Comparison of ENCODE assay signal across 1 cellular context in genomic region chr22:19719055-19719482, GRCh38.
A peak's percentile ranks its signal among the peaks of the same experiment; 100 is the strongest.
TF ChIP-seq lines count a peak whose summit lies in the region.

No MANE protein-coding gene starts in this region.

TF ChIP-seq in K562, 482 proteins besides CTCF, POLR2A, EP300 and RAD21 (continues in another document):
- TF ChIP-seq NRF1 (conservative IDR thresholded peaks at IDR 0.05 in 1 of 2, IDR thresholded peaks at IDR 0.05 in 1 of 2) (no peak), NEUROD1 (IDR thresholded peaks at IDR 0.05; ENCODE audit: borderline replicate concordance, low read depth, low read length, partially characterized antibody) (peak; percentile 77), ZNF253 (CRISPR knock-in tag; conservative IDR thresholded peaks at IDR 0.05) (no peak), TAF7 (tag; IDR thresholded peaks at IDR 0.05) (no peak), GTF2F1 (IDR thresholded peaks at IDR 0.05; ENCODE audit: low read depth, low read length) (no peak), ZC3H4 (CRISPR knock-in tag; IDR thresholded peaks at IDR 0.05; ENCODE audit: borderline replicate concordance) (no peak), PHF8 (IDR thresholded peaks at IDR 0.05; ENCODE audit: borderline replicate concordance, low read length) (no peak), KDM2B (CRISPR knock-in tag; IDR thresholded peaks at IDR 0.05) (peak; percentile 79), HSF4 (CRISPR knock-in tag; IDR thresholded peaks at IDR 0.05; ENCODE audit: borderline replicate concordance) (no peak), ZNF146 (CRISPR knock-in tag; IDR thresholded peaks at IDR 0.05; ENCODE audit: unreplicated experiment) (no peak), CGGBP1 (CRISPR knock-in tag; IDR thresholded peaks at IDR 0.05) (peak; percentile 91; the same call in 1 of the 2 replicates), ZNF639 (CRISPR knock-in tag; conservative IDR thresholded peaks at IDR 0.05 in 1 of 2, IDR thresholded peaks at IDR 0.05 in 1 of 2) (no peak), SLC30A9 (CRISPR knock-in tag; IDR thresholded peaks at IDR 0.05) (no peak), PREB (CRISPR knock-in tag; IDR thresholded peaks at IDR 0.05) (no peak), ZNF655 (CRISPR knock-in tag; IDR thresholded peaks at IDR 0.05) (no peak), ZNF280B (CRISPR knock-in tag; IDR thresholded peaks at IDR 0.05) (no peak), HDAC2 (IDR thresholded peaks at IDR 0.05) (no peak), TCF3 (CRISPR knock-in tag; IDR thresholded peaks at IDR 0.05) (no peak), YY1 (IDR thresholded peaks at IDR 0.05; ENCODE audit: borderline replicate concordance in 1 of 3, control insufficient read depth in 1 of 3, extremely low read depth in 1 of 3, insufficient read depth in 3 of 3, insufficient read length in 1 of 3, insufficient replicate concordance in 2 of 3, low read depth in 1 of 3, low read length in 2 of 3) (peak in 1 of 3 experiments; percentile 7), ERF (CRISPR knock-in tag; IDR thresholded peaks at IDR 0.05) (no peak), E2F1 (CRISPR knock-in tag; IDR thresholded peaks at IDR 0.05) (0 out of 2 replicates have a peak, but pooled peaks have one; percentile 19), ILK (tag; IDR thresholded peaks at IDR 0.05; ENCODE audit: borderline replicate concordance, low read depth) (no peak), ELF2 (CRISPR knock-in tag; IDR thresholded peaks at IDR 0.05) (no peak), ZBTB5 (IDR thresholded peaks at IDR 0.05) (no peak), ZNF76 (CRISPR knock-in tag; IDR thresholded peaks at IDR 0.05; ENCODE audit: borderline replicate concordance) (no peak), ZFPM2 (CRISPR knock-in tag; IDR thresholded peaks at IDR 0.05) (no peak), RBBP5 (IDR thresholded peaks at IDR 0.05; ENCODE audit: borderline replicate concordance, insufficient read depth, low read length, poor library complexity, severe bottlenecking) (no peak), TCF7L2 (IDR thresholded peaks at IDR 0.05; ENCODE audit: low read depth, low read length) (0 out of 2 replicates have a peak, but pooled peaks have one; percentile 3), RNF219 (CRISPR knock-in tag; IDR thresholded peaks at IDR 0.05) (no peak), CREB1 (IDR thresholded peaks at IDR 0.05) (no peak), CREB1 (CRISPR knock-in tag; IDR thresholded peaks at IDR 0.05) (no peak), KDM4B (IDR thresholded peaks at IDR 0.05; ENCODE audit: borderline replicate concordance in 2 of 2, low read depth in 1 of 2) (no peak), ZNF764 (CRISPR knock-in tag; IDR thresholded peaks at IDR 0.05; ENCODE audit: low read depth) (no peak), ZNF277 (CRISPR knock-in tag; IDR thresholded peaks at IDR 0.05; ENCODE audit: borderline replicate concordance) (no peak), HIVEP1 (CRISPR knock-in tag; IDR thresholded peaks at IDR 0.05) (no peak), ZNF3 (CRISPR knock-in tag; IDR thresholded peaks at IDR 0.05) (no peak), DDX20 (tag; IDR thresholded peaks at IDR 0.05; ENCODE audit: low read depth) (no peak), RBM14 (IDR thresholded peaks at IDR 0.05; ENCODE audit: borderline replicate concordance, insufficient read depth, low read depth, low read length) (no peak), RFX7 (CRISPR knock-in tag; IDR thresholded peaks at IDR 0.05) (no peak), ADNP (tag; IDR thresholded peaks at IDR 0.05) (no peak), ZNF592 (IDR thresholded peaks at IDR 0.05) (no peak), PHF21A (IDR thresholded peaks at IDR 0.05; ENCODE audit: borderline replicate concordance, low read depth) (0 out of 2 replicates have a peak, but pooled peaks have one; percentile 36), HOMEZ (CRISPR knock-in tag; IDR thresholded peaks at IDR 0.05) (no peak), NR4A1 (CRISPR knock-in tag; IDR thresholded peaks at IDR 0.05) (no peak), NR4A1 (tag; IDR thresholded peaks at IDR 0.05) (no peak), ZNF778 (CRISPR knock-in tag; IDR thresholded peaks at IDR 0.05) (no peak), SRSF1 (IDR thresholded peaks at IDR 0.05; ENCODE audit: low read depth, low read length) (no peak), RBM17 (IDR thresholded peaks at IDR 0.05; ENCODE audit: borderline replicate concordance, low read depth, low read length) (no peak), FOS (IDR thresholded peaks at IDR 0.05; ENCODE audit: extremely low read depth, insufficient read length) (no peak), ZNF274 (IDR thresholded peaks at IDR 0.05; ENCODE audit: borderline replicate concordance, low read depth, low read length) (no peak)
